8 cellular contexts compared by ENCODE assay signal in genomic region chr1:36397083-36397377, GRCh38. TPM values are rescaled to one million over a fixed set of nuclear protein-coding genes. Genes with fewer than 3 reads are reported as not detected.
DNase-seq lines count a peak whose midpoint lies in the region; ATAC-seq and TF ChIP-seq lines count a peak whose summit lies in the region.

No MANE protein-coding gene starts in this region.

- in situ Hi-C loops in GM13976 (cut with MboI; ENCODE audit: low sequenced_read_pairs, unreplicated experiment): no loop called here

- H3K4me1 ChIP-seq in HUES48 (ENCODE audit: control insufficient read depth, insufficient read depth, low read length) (peaks cover 4% of the 10 kb centered on the region; the same call in 1 of the 2 replicates), mononuclear cell (ENCODE audit: insufficient read depth, low read length) (peaks cover 53% of the 10 kb centered on the region)

- H3K9me3 ChIP-seq in HUES48 (ENCODE audit: control insufficient read depth, insufficient read depth, low read length) (no peaks in the 10 kb centered on the region), mononuclear cell (ENCODE audit: low read depth, low read length) (no peaks in the 10 kb centered on the region)

- peaks cover 22% of the 10 kb centered on the region for H3K36me3 ChIP-seq in HUES48 (ENCODE audit: control insufficient read depth, insufficient read depth, low read length)

- H3K9ac ChIP-seq in HUES48 (ENCODE audit: low read depth, low read length): peak overlapping the region; percentile 80

- no peaks in the 10 kb centered on the region for H3K27me3 ChIP-seq in HUES48 (ENCODE audit: control insufficient read depth, insufficient read depth, low read length)
- H3K27me3 ChIP-seq in mononuclear cell (ENCODE audit: insufficient read depth, low read length): no peaks in the 10 kb centered on the region

- peak overlapping the region; percentile 86 for H3K27ac ChIP-seq in HUES48 (ENCODE audit: low read depth, low read length)

- ATAC-seq in GM18861 (IDR thresholded peaks at IDR 0.05; ENCODE audit: unreplicated experiment): peak; percentile 11
- no peak for ATAC-seq in HG02938 (IDR thresholded peaks at IDR 0.05; ENCODE audit: unreplicated experiment)

- no peak for DNase-seq in cardiac fibroblast (ENCODE audit: low read depth in 2 of 2)
- DNase-seq in GM13976 (ENCODE audit: low spot score): no peak
- DNase-seq in hypothalamus (lab: John Stamatoyannopoulos, UW): no peak
- DNase-seq in NCI-H524 treated with DMSO at 0.1 percent for 48 hours (lab: John Stamatoyannopoulos, UW): no peak

- no peak for TF ChIP-seq CTCF in cardiac fibroblast (IDR thresholded peaks at IDR 0.05; ENCODE audit: low read depth, low read length)
- no peak for TF ChIP-seq CTCF in GM13976 (IDR thresholded peaks at IDR 0.05; ENCODE audit: borderline replicate concordance, control extremely low read depth, extremely low read depth, insufficient read depth, missing control alignments)

- H3K4me3 ChIP-seq in HUES48 (ENCODE audit: low read depth, low read length) (peak overlapping the region; percentile 81), cardiac fibroblast (replicated peaks in 1 of 2; ENCODE audit: low read depth in 2 of 2, low read length in 2 of 2) (peak overlapping the region; percentile 82 to 86), mononuclear cell (ENCODE audit: low read length) (peak overlapping the region; percentile 83)

RNA-seq across cellular contexts. Expression of gene LSM10, which starts 0.7 kb away (rescaled TPM):
- 5.6 TPM for total RNA-seq in mononuclear cell

RNA-seq across cellular contexts. Expression of gene STK40, which starts 11.3 kb away (rescaled TPM):
- total RNA-seq in mononuclear cell: 16.9 TPM

RNA-seq across cellular contexts. Expression of gene OSCP1, which starts 53.2 kb away (rescaled TPM):
- total RNA-seq in mononuclear cell: 0.21 TPM
